Comparison of ENCODE assay signal across 1 cellular context in genomic region chr6:84688187-84688878, GRCh38.
TF ChIP-seq lines count a peak whose summit lies in the region.

No MANE protein-coding gene starts in this region.

TF ChIP-seq in SK-N-SH, 30 proteins besides CTCF, POLR2A, EP300 and RAD21:
- TF ChIP-seq SIN3A (IDR thresholded peaks at IDR 0.05; ENCODE audit: borderline replicate concordance, low read depth, low read length) (no peak), NFIC (IDR thresholded peaks at IDR 0.05; ENCODE audit: borderline replicate concordance) (peak; percentile 2; the same call in 1 of the 2 replicates), CHD2 (IDR thresholded peaks at IDR 0.05; ENCODE audit: low read length, partially characterized antibody) (no peak), GABPA (IDR thresholded peaks at IDR 0.05; ENCODE audit: low read depth) (no peak), JUND (IDR thresholded peaks at IDR 0.05) (peak; percentile 12), TAF1 (IDR thresholded peaks at IDR 0.05; ENCODE audit: borderline replicate concordance, low read depth, low read length) (no peak), PBX3 (IDR thresholded peaks at IDR 0.05) (peak; percentile 67)
